Comparison of ENCODE assay signal across 17 cellular contexts in genomic region chr3:94172695-94173310, GRCh38.
DNase-seq lines count a peak whose midpoint lies in the region; ATAC-seq and TF ChIP-seq lines count a peak whose summit lies in the region.
"Had no signal": no experiment of that assay in that cellular context is flagged by ENCODE, and none has a peak within 500 bp of the region (broad histone marks: within the 10 kb centered on the region; RNA-seq: fewer than 3 reads in every experiment).

No MANE protein-coding gene starts in this region.

- H3K27me3 Mint-ChIP-seq in glutamatergic neuron (ENCODE audit: unreplicated experiment), result no peaks in the 10 kb centered on the region
- H3K27me3 Mint-ChIP-seq in activated T-cell treated with anti-CD3 and anti-CD28 coated beads, Interleukin-2, amount 50 U/mL, for 4 hours (ENCODE audit: low read depth), result no peaks in the 10 kb centered on the region
- H3K27me3 Mint-ChIP-seq: B cell had no signal

- no peaks in the 10 kb centered on the region for H3K9me3 ChIP-seq in esophagus squamous epithelium
- H3K9me3 ChIP-seq: BLaER1, Caco-2, HAP-1 had no signal

- TF ChIP-seq POLR2A in esophagus squamous epithelium (IDR thresholded peaks at IDR 0.05), result no peak

- peaks cover 39% of the 10 kb centered on the region for H3K4me1 Mint-ChIP-seq in glutamatergic neuron (ENCODE audit: low read depth, unreplicated experiment)
- no peaks in the 10 kb centered on the region for H3K4me1 Mint-ChIP-seq in activated T-cell treated with anti-CD3 and anti-CD28 coated beads, Interleukin-2, amount 50 U/mL, for 4 hours (ENCODE audit: low read depth)
- H3K4me1 Mint-ChIP-seq: B cell; CD4-positive, CD25-positive, alpha-beta regulatory T cell had no signal

- intact Hi-C loops in esophagus squamous epithelium (cut with DNase I), result no loop called here

- H3K27ac ChIP-seq in esophagus squamous epithelium, result no peak overlapping the region
- H3K27ac ChIP-seq: BLaER1, C4-2B, GM23248 had no signal

- H3K27me3 ChIP-seq in esophagus squamous epithelium, result no peaks in the 10 kb centered on the region
- H3K27me3 ChIP-seq: BLaER1 had no signal

- no peaks in the 10 kb centered on the region for H3K9me3 Mint-ChIP-seq in glutamatergic neuron (ENCODE audit: unreplicated experiment)
- no peaks in the 10 kb centered on the region for H3K9me3 Mint-ChIP-seq in activated T-cell treated with anti-CD3 and anti-CD28 coated beads, Interleukin-2, amount 50 U/mL, for 4 hours
- H3K9me3 Mint-ChIP-seq: CD4-positive, CD25-positive, alpha-beta regulatory T cell; CD8-positive, alpha-beta T cell had no signal

- H3K36me3 Mint-ChIP-seq in glutamatergic neuron (ENCODE audit: unreplicated experiment), result no peaks in the 10 kb centered on the region
- H3K36me3 Mint-ChIP-seq in activated T-cell treated with anti-CD3 and anti-CD28 coated beads, Interleukin-2, amount 50 U/mL, for 4 hours (ENCODE audit: insufficient read depth), result no peaks in the 10 kb centered on the region
- H3K36me3 Mint-ChIP-seq: CD4-positive, CD25-positive, alpha-beta regulatory T cell; CD8-positive, alpha-beta T cell had no signal

- POLR2A ChIA-PET in HEK293T (lab: Yijun Ruan, JAX), result interaction anchor here (1.8 kb wide), 1 partner anchor 10 kb away, joined by 4 read pairs; no protein-coding TSS in a partner anchor

- peak overlapping the region; percentile 77 for H3K27ac Mint-ChIP-seq in glutamatergic neuron (ENCODE audit: unreplicated experiment)
- H3K27ac Mint-ChIP-seq: B cell; CD4-positive, CD25-positive, alpha-beta regulatory T cell; CD8-positive, alpha-beta T cell had no signal

- CTCF ChIA-PET in HEK293T (lab: Yijun Ruan, JAX), result interaction anchor here (1.1 kb wide), 1 partner anchor 17 kb away, joined by 4 read pairs; no protein-coding TSS in a partner anchor

- H3K4me3 Mint-ChIP-seq in glutamatergic neuron (ENCODE audit: unreplicated experiment), result peak overlapping the region; percentile 56
- no peak overlapping the region for H3K4me3 Mint-ChIP-seq in activated T-cell treated with anti-CD3 and anti-CD28 coated beads, Interleukin-2, amount 50 U/mL, for 4 hours
- H3K4me3 Mint-ChIP-seq: B cell; CD4-positive, CD25-positive, alpha-beta regulatory T cell; CD8-positive, alpha-beta T cell had no signal

- TF ChIP-seq CTCF in glutamatergic neuron (IDR thresholded peaks at IDR 0.05; ENCODE audit: partially characterized antibody, unreplicated experiment), result no peak
- no peak for TF ChIP-seq CTCF in esophagus squamous epithelium (IDR thresholded peaks at IDR 0.05)

- DNase-seq in HEK293T (ENCODE audit: extremely low spot score) (no peak), SK-N-DZ (ENCODE audit: low spot score) (peak; percentile 59), glutamatergic neuron (no peak), H4 (ENCODE audit: low spot score) (no peak), esophagus squamous epithelium (lab: John Stamatoyannopoulos, UW) (no peak)
- DNase-seq in activated T-cell treated with anti-CD3 and anti-CD28 coated beads, Interleukin-2, amount 50 U/mL, for 4 hours, result no peak
- DNase-seq: Caco-2; CD4-positive, CD25-positive, alpha-beta regulatory T cell; CD8-positive, alpha-beta T cell; DMS153; DND-41; GM23248 had no signal

- no peak overlapping the region for H3K4me3 ChIP-seq in esophagus squamous epithelium
- H3K4me3 ChIP-seq: BLaER1, GM23248, HAP-1 had no signal

- no peaks in the 10 kb centered on the region for H3K36me3 ChIP-seq in esophagus squamous epithelium
- H3K36me3 ChIP-seq: BLaER1, HAP-1 had no signal

- WGBS in esophagus squamous epithelium, 2 donors, result 68 to 75% methylated on average over 3 of the region's 3 CpGs

- no peaks in the 10 kb centered on the region for H3K4me1 ChIP-seq in esophagus squamous epithelium
- H3K4me1 ChIP-seq: BLaER1, Caco-2 had no signal

- ATAC-seq in activated T-cell treated with anti-CD3 and anti-CD28 coated beads, Interleukin-2, amount 50 U/mL, for 4 hours, result no peak
- no peak for ATAC-seq in HG03457 (IDR thresholded peaks at IDR 0.05; ENCODE audit: unreplicated experiment)
- ATAC-seq: CD8-positive, alpha-beta T cell had no signal

TF ChIP-seq in HEK293T, 16 proteins besides CTCF, POLR2A, EP300 and RAD21:
- peak; percentile 60; the same call in 1 of the 2 replicates for TF ChIP-seq CTBP1 (IDR thresholded peaks at IDR 0.05; ENCODE audit: borderline replicate concordance)
- TF ChIP-seq PKNOX1 (IDR thresholded peaks at IDR 0.05), result peak; percentile 74
- TF ChIP-seq TARDBP (IDR thresholded peaks at IDR 0.05), result no peak
